In genomic region chr19:9885077-9885552, GRCh38 we compare ENCODE assay signal across 13 cellular contexts.
A peak's percentile ranks its signal among the peaks of the same experiment; 100 is the strongest.
DNase-seq lines count a peak whose midpoint lies in the region; ATAC-seq, FAIRE-seq and TF ChIP-seq lines count a peak whose summit lies in the region.
"Had no signal": no experiment of that assay in that cellular context is flagged by ENCODE, and none has a peak within 500 bp of the region (broad histone marks: within the 10 kb centered on the region; RNA-seq: fewer than 3 reads in every experiment).

No MANE protein-coding gene starts in this region.

- no peak for FAIRE-seq in D721Med (lab: Jason Lieb, UNC)

- no peaks in the 10 kb centered on the region for H3K9me3 Mint-ChIP-seq in effector memory CD8-positive, alpha-beta T cell
- H3K9me3 Mint-ChIP-seq: activated naive CD8-positive, alpha-beta T cell treated with anti-CD3 and anti-CD28 coated beads, Interleukin-2, amount 50 U/mL, for 24 hours; memory B cell had no signal

- H3K4me1 Mint-ChIP-seq in effector memory CD8-positive, alpha-beta T cell (ENCODE audit: low read depth in 2 of 2): peaks cover 0 to 4% of the 10 kb centered on the region in 2 donors
- H3K4me1 Mint-ChIP-seq: activated naive CD8-positive, alpha-beta T cell treated with anti-CD3 and anti-CD28 coated beads, Interleukin-2, amount 50 U/mL, for 24 hours had no signal

- TF ChIP-seq CTCF in D721Med (IDR thresholded peaks at IDR 0.05; ENCODE audit: insufficient read depth, missing control alignments): peak; percentile 55

- H3K36me3 Mint-ChIP-seq in effector memory CD8-positive, alpha-beta T cell (ENCODE audit: insufficient read depth): no peaks in the 10 kb centered on the region

- DNase-seq in D721Med (ENCODE audit: insufficient read length, low spot score): no peak
- peak; percentile 37 for DNase-seq in RKO (ENCODE audit: low spot score)
- peak; percentile 82 for DNase-seq in fibroblast of the conjunctiva (ENCODE audit: low read depth)
- DNase-seq in nucleus accumbens (lab: John Stamatoyannopoulos, UW): peak in 43 of 56 donors; percentile 1 to 81 (median 37)
- DNase-seq in effector memory CD8-positive, alpha-beta T cell: no peak
- DNase-seq in NCI-H510A treated with DMSO at 0.1 percent for 48 hours (lab: John Stamatoyannopoulos, UW): no peak
- DNase-seq: activated naive CD8-positive, alpha-beta T cell treated with anti-CD3 and anti-CD28 coated beads, Interleukin-2, amount 50 U/mL, for 24 hours; DND-41; NCI-H2227 treated with DMSO at 0.1 percent for 48 hours; stimulated activated CD4-positive, alpha-beta T cell treated with anti-CD3 and anti-CD28 coated beads, Interleukin-4, amount 100 ng/mL, for 24 hours had no signal

- H3K4me3 Mint-ChIP-seq in effector memory CD8-positive, alpha-beta T cell: no peak overlapping the region
- H3K4me3 Mint-ChIP-seq: activated naive CD8-positive, alpha-beta T cell treated with anti-CD3 and anti-CD28 coated beads, Interleukin-2, amount 50 U/mL, for 24 hours; memory B cell had no signal

- H3K27ac Mint-ChIP-seq in effector memory CD8-positive, alpha-beta T cell: no peak overlapping the region
- H3K27ac Mint-ChIP-seq: activated naive CD8-positive, alpha-beta T cell treated with anti-CD3 and anti-CD28 coated beads, Interleukin-2, amount 50 U/mL, for 24 hours; memory B cell had no signal

- peaks cover 47 to 56% of the 10 kb centered on the region in 2 donors for H3K27me3 Mint-ChIP-seq in effector memory CD8-positive, alpha-beta T cell

- ATAC-seq in effector memory CD8-positive, alpha-beta T cell (replicated peaks): no peak
- ATAC-seq in GM18511 (IDR thresholded peaks at IDR 0.05; ENCODE audit: unreplicated experiment) (no peak), GM18868 (IDR thresholded peaks at IDR 0.05; ENCODE audit: unreplicated experiment) (no peak)
- ATAC-seq: activated naive CD8-positive, alpha-beta T cell treated with anti-CD3 and anti-CD28 coated beads, Interleukin-2, amount 50 U/mL, for 24 hours had no signal

Comparison
In these comparisons a context has a peak if more than half of its experiments do, and no peak if none do; other contexts are left out.
1. DNase-seq: peak in RKO (single experiment), fibroblast of the conjunctiva (single experiment) and nucleus accumbens (43 of 56); none in D721Med (single experiment), effector memory CD8-positive, alpha-beta T cell (0 of 3) and NCI-H510A treated with DMSO at 0.1 percent for 48 hours (single experiment).